Comparison of ENCODE assay signal across 36 cellular contexts in the genomic region with DNA sequence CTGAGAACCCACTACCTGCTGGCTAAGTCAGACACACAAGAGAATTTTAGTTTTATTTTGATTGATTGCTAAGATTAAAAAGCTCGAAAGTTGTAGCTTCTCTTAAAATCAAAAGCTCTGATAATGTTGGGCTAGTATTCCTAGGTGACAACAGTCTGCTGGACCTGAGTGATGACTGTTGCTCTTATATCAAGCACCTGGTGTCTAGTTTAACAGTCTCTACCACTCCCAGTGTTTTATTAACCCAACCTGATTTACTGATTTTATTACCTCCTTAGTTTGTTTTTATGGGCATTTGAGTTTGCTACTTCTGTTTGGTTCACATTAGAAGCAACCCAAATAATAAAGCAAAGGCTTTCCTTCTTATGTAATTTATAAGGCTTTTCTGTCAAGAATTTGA.
"Had no signal": no experiment of that assay in that cellular context is flagged by ENCODE, and none has a peak within 500 bp of the region (broad histone marks: within the 10 kb centered on the region; RNA-seq: fewer than 3 reads in every experiment).

No MANE protein-coding gene starts in this region.

- H3K4me3 ChIP-seq: adrenal gland, body of pancreas, breast epithelium, PC-9 had no signal

- H2AFZ ChIP-seq: PC-9 had no signal

- H3K4me2 ChIP-seq: KMS-11, PC-9 had no signal

- FAIRE-seq: astrocyte, RCC 7860 had no signal

- ATAC-seq: activated naive CD4-positive, alpha-beta T cell treated with anti-CD3 and anti-CD28 coated beads, Interleukin-2, amount 50 U/mL, for 72 hours; activated T-cell treated with anti-CD3 and anti-CD28 coated beads, Interleukin-2, amount 50 U/mL, for 4 hours; body of pancreas; Right ventricle myocardium inferior had no signal

- H3K9ac ChIP-seq: KMS-11 had no signal

- H3K27ac ChIP-seq: adrenal gland, body of pancreas, breast epithelium, KMS-11, PC-9, RWPE1, VCaP had no signal

- H3K9me3 ChIP-seq: adrenal gland, body of pancreas, breast epithelium had no signal

- H3K4me1 ChIP-seq: adrenal gland, body of pancreas, breast epithelium had no signal

- DNase-seq: activated B cell treated with CpG ODN at 0.5 μM for 24 hours; activated CD4-positive, alpha-beta memory T cell treated with anti-CD3 and anti-CD28 coated beads for 36 hours; activated CD4-positive, alpha-beta T cell treated with anti-CD3 and anti-CD28 coated beads for 4 hours; activated CD4-positive, alpha-beta T cell treated with anti-CD3 and anti-CD28 coated beads, Interleukin-2, amount 50 U/mL, for 1 hour; activated CD4-positive, CD25-positive, alpha-beta regulatory T cell treated with anti-CD3 and anti-CD28 coated beads, Interleukin-2, amount 50 U/mL, for 72 hours; activated CD8-positive, alpha-beta memory T cell treated with anti-CD3 and anti-CD28 coated beads, Interleukin-2, amount 50 U/mL, for 4 hours; activated gamma-delta T cell treated with Interleukin-2 at 50 U/mL for 16 hours; activated naive CD4-positive, alpha-beta T cell treated with anti-CD3 and anti-CD28 coated beads for 36 hours; activated T-cell treated with anti-CD3 and anti-CD28 coated beads for 4 hours; activated T-cell treated with anti-CD3 and anti-CD28 coated beads, Interleukin-2, amount 50 U/mL, for 4 hours; adrenal gland; body of pancreas; NCI-H1105; NCI-H1417 treated with DMSO at 0.1 percent for 48 hours; NCI-H1930; NCI-H2081 treated with DMSO at 0.1 percent for 48 hours; NCI-H226; NCI-H446 treated with DMSO at 0.1 percent for 48 hours; NCI-H524; NCI-H69; NCI-H82; NK-92 treated with Interleukin-12 subunit alpha and Interleukin-12 subunit beta, amount 100 ng/mL, for 24 hours; PC-9; SIG-M5; SW 1271; T-helper 1 cell; T-helper 2 cell; T-helper 9 cell had no signal

- H3K36me3 ChIP-seq: breast epithelium had no signal

- H3K27me3 ChIP-seq: adrenal gland, body of pancreas, breast epithelium had no signal
